Comparison of ENCODE assay signal across 11 cellular contexts in the genomic region with DNA sequence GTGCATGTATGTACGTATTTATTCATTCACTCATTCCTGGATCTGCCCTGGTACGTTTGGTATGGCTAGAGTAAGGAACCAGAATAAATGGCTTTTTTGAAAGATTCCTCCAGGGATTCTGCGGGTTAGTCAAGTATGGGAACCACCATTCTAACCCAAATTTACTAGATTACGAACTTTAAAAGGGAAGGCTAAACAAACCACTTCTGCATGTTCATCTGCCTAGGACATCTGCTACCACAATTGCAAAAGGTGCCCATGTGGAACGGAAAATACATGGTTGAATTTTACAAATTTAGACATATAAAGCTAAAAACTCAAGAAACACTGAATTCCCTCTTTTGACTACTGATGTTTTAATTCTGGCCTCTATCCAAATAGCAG. TPM values are rescaled to one million over a fixed set of nuclear protein-coding genes. Genes with fewer than 3 reads are reported as not detected.
A peak's percentile ranks its signal among the peaks of the same experiment; 100 is the strongest.
DNase-seq lines count a peak whose midpoint lies in the region; ATAC-seq and TF ChIP-seq lines count a peak whose summit lies in the region.
"Had no signal": no experiment of that assay in that cellular context is flagged by ENCODE, and none has a peak within 500 bp of the region (broad histone marks: within the 10 kb centered on the region; RNA-seq: fewer than 3 reads in every experiment).

No MANE protein-coding gene starts in this region.

- no peaks in the 10 kb centered on the region for H3K9me3 Mint-ChIP-seq in activated T-cell treated with anti-CD3 and anti-CD28 coated beads, Interleukin-2, amount 50 U/mL, for 4 hours
- H3K9me3 Mint-ChIP-seq: H9 had no signal

- no peak overlapping the region for H3K9ac ChIP-seq in colonic mucosa (ENCODE audit: low read depth in 2 of 2, low read length in 2 of 2)

- WGBS in stomach, 5 donors: 73 to 90% (median 85%) methylated on average over 5 of the region's 5 CpGs

- peak overlapping the region; percentile 30 for H3K27ac ChIP-seq in colonic mucosa
- H3K27ac ChIP-seq in stomach: peak overlapping the region in 3 of 5 donors; percentile 30 to 74 (median 57)

- peak overlapping the region; percentile 66 for H3K4me3 Mint-ChIP-seq in activated T-cell treated with anti-CD3 and anti-CD28 coated beads, Interleukin-2, amount 50 U/mL, for 4 hours
- H3K4me3 Mint-ChIP-seq: H9 had no signal

- H3K27me3 ChIP-seq in colonic mucosa (no peaks in the 10 kb centered on the region), stomach (no peaks in the 10 kb centered on the region)
- H3K27me3 ChIP-seq: body of pancreas had no signal

- H3K27me3 Mint-ChIP-seq in activated T-cell treated with anti-CD3 and anti-CD28 coated beads, Interleukin-2, amount 50 U/mL, for 4 hours (ENCODE audit: low read depth): no peaks in the 10 kb centered on the region

- H3K36me3 ChIP-seq in colonic mucosa (no peaks in the 10 kb centered on the region), stomach (no peaks in the 10 kb centered on the region)

- H3K4me3 ChIP-seq in colonic mucosa (no peak overlapping the region), stomach (no peak overlapping the region)
- H3K4me3 ChIP-seq: body of pancreas had no signal

- TF ChIP-seq CTCF in colonic mucosa (IDR thresholded peaks at IDR 0.05) (no peak), stomach (IDR thresholded peaks at IDR 0.05) (no peak)

- H3K4me1 ChIP-seq in colonic mucosa: no peaks in the 10 kb centered on the region
- H3K4me1 ChIP-seq in stomach: peaks cover 24 to 66% (median 46%) of the 10 kb centered on the region in 4 donors

- no peak for TF ChIP-seq POLR2A in stomach (IDR thresholded peaks at IDR 0.05)

- peaks cover 9% of the 10 kb centered on the region for H3K36me3 Mint-ChIP-seq in activated T-cell treated with anti-CD3 and anti-CD28 coated beads, Interleukin-2, amount 50 U/mL, for 4 hours (ENCODE audit: insufficient read depth)

- no peak for DNase-seq in activated T-cell treated with anti-CD3 and anti-CD28 coated beads, Interleukin-2, amount 50 U/mL, for 4 hours
- no peak for DNase-seq in activated T-cell treated with anti-CD3 and anti-CD28 coated beads, Interleukin-2, amount 50 U/mL, for 48 hours
- DNase-seq in NCI-H1694 (lab: John Stamatoyannopoulos, UW): peak; percentile 9
- DNase-seq in colonic mucosa: no peak
- no peak for DNase-seq in stomach
- DNase-seq in NCI-H345 treated with DMSO at 0.1 percent for 48 hours (lab: John Stamatoyannopoulos, UW; ENCODE audit: unreplicated experiment): no peak
- no peak for DNase-seq in posterior vena cava (ENCODE audit: low spot score)
- DNase-seq in SHP77 treated with DMSO at 0.1 percent for 48 hours (lab: John Stamatoyannopoulos, UW): no peak
- DNase-seq: H9, NCI-H1048 had no signal

- ATAC-seq in activated T-cell treated with anti-CD3 and anti-CD28 coated beads, Interleukin-2, amount 50 U/mL, for 4 hours: no peak

- no peak for TF ChIP-seq EP300 in stomach (IDR thresholded peaks at IDR 0.05)

- intact Hi-C loops in colonic mucosa (cut with DNase I) (no loop called here), stomach (cut with DNase I; ENCODE audit: low total_unique reads) (no loop called here), posterior vena cava (cut with DNase I) (no loop called here)

- H3K9me3 ChIP-seq in colonic mucosa: no peaks in the 10 kb centered on the region
- H3K9me3 ChIP-seq in stomach: no peaks in the 10 kb centered on the region
- H3K9me3 ChIP-seq: body of pancreas had no signal

- peaks cover 85% of the 10 kb centered on the region for H3K4me1 Mint-ChIP-seq in activated T-cell treated with anti-CD3 and anti-CD28 coated beads, Interleukin-2, amount 50 U/mL, for 4 hours (ENCODE audit: low read depth)

RNA-seq across cellular contexts. Expression of a gene that starts 22.1 kb away (rescaled TPM):
- 10 to 100 TPM; 55.9 to 99.3 (median 82.8) TPM for total RNA-seq in activated T-cell treated with anti-CD3 and anti-CD28 coated beads, Interleukin-2, amount 50 U/mL, for 4 hours
- 10 to 100 TPM; 54.6 to 68.9 TPM for total RNA-seq in colonic mucosa
- total RNA-seq in stomach: 100 to 1,000 TPM in 2 of 5 donors, 10 to 100 TPM in 3; 32.7 to 137 (median 80.2) TPM
- polyA plus RNA-seq in stomach: 10 to 100 TPM; 29.6 to 51.5 (median 30.6) TPM
- 10 to 100 TPM; 27.0 to 42.9 TPM for total RNA-seq in posterior vena cava
